ENCODE assay signal across 19 cellular contexts in genomic region chr4:149344436-149344835, GRCh38.
DNase-seq lines count a peak whose midpoint lies in the region; ATAC-seq, FAIRE-seq and TF ChIP-seq lines count a peak whose summit lies in the region.
"Had no signal": no experiment of that assay in that cellular context is flagged by ENCODE, and none has a peak within 500 bp of the region (broad histone marks: within the 10 kb centered on the region; RNA-seq: fewer than 3 reads in every experiment).

No MANE protein-coding gene starts in this region.

- H3K9me3 ChIP-seq in mammary epithelial cell (replicated peaks; ENCODE audit: insufficient read depth, low read length) = no peaks in the 10 kb centered on the region
- H3K9me3 ChIP-seq in keratinocyte (ENCODE audit: control insufficient read depth, low read depth, low read length) = no peaks in the 10 kb centered on the region

- peaks cover 3% of the 10 kb centered on the region for H3K9me1 ChIP-seq in keratinocyte (ENCODE audit: control insufficient read depth, extremely low read depth, insufficient read depth, low read length)

- intact Hi-C loops in mammary epithelial cell (cut with micrococcal nuclease) = no loop called here

- H4K20me1 ChIP-seq in mammary epithelial cell (ENCODE audit: insufficient read depth, low read length) (no peaks in the 10 kb centered on the region), keratinocyte (ENCODE audit: control insufficient read depth, extremely low read depth, insufficient read depth, low read length) (no peaks in the 10 kb centered on the region)

- 67% methylated on average over 3 of the region's 3 CpGs for WGBS in mammary epithelial cell (ENCODE audit: low coverage, missing lambda C conversion rate)

- H3K36me3 ChIP-seq in mammary epithelial cell (ENCODE audit: insufficient read depth, low read length) (no peaks in the 10 kb centered on the region), keratinocyte (ENCODE audit: control insufficient read depth in 2 of 2, extremely low read depth in 1 of 2, insufficient read depth in 2 of 2, low read length in 2 of 2) (no peaks in the 10 kb centered on the region)

- H3K27me3 Mint-ChIP-seq in activated naive CD8-positive, alpha-beta T cell treated with anti-CD3 and anti-CD28 coated beads, Interleukin-2, amount 50 U/mL, for 24 hours = no peaks in the 10 kb centered on the region
- no peaks in the 10 kb centered on the region for H3K27me3 Mint-ChIP-seq in stimulated activated naive B cell treated with anti-CD40 and anti-IgM and Interleukin-4, amounts not matched to agents 10 μg/mL and 1 μg/mL and 100 μg/mL, for 72 hours
- H3K27me3 Mint-ChIP-seq: activated naive CD8-positive, alpha-beta T cell treated with anti-CD3 and anti-CD28 coated beads for 36 hours; dendritic cell treated with granulocyte-macrophage colony-stimulating factor and Interleukin-4, amounts not matched to agents 40 ng/mL and 50 ng/mL, for 4 days; T-helper 17 cell had no signal

- H3K27ac ChIP-seq in mammary epithelial cell (ENCODE audit: insufficient read depth, low read depth, low read length) (no peak overlapping the region), keratinocyte (ENCODE audit: control insufficient read depth, insufficient read depth, low read length) (no peak overlapping the region)
- H3K27ac ChIP-seq: parathyroid adenoma had no signal

- FAIRE-seq in keratinocyte (lab: Jason Lieb, UNC) = no peak
- FAIRE-seq: frontal cortex, GM12878 had no signal

- dilution Hi-C loops in mammary epithelial cell (cut with HindIII; ENCODE audit: low sequenced_read_pairs) = no loop called here
- dilution Hi-C loops in keratinocyte (cut with MboI; ENCODE audit: extremely low pct_ligation_motif_present, low sequenced_read_pairs) = no loop called here

- BruUV-seq in mammary epithelial cell (replicated peaks; lab: Mats Ljungman, UMichigan) = no TSS peak

- H3K4me1 ChIP-seq in mammary epithelial cell (ENCODE audit: insufficient read depth, low read length) (peaks cover 6% of the 10 kb centered on the region), keratinocyte (ENCODE audit: control insufficient read depth, extremely low read depth, insufficient read depth, low read length) (peaks cover 14% of the 10 kb centered on the region)
- H3K4me1 ChIP-seq: parathyroid adenoma had no signal

- H3K4me1 Mint-ChIP-seq in activated naive CD8-positive, alpha-beta T cell treated with anti-CD3 and anti-CD28 coated beads, Interleukin-2, amount 50 U/mL, for 24 hours = no peaks in the 10 kb centered on the region
- no peaks in the 10 kb centered on the region for H3K4me1 Mint-ChIP-seq in stimulated activated naive B cell treated with anti-CD40 and anti-IgM and Interleukin-4, amounts not matched to agents 10 μg/mL and 1 μg/mL and 100 μg/mL, for 72 hours
- H3K4me1 Mint-ChIP-seq: activated naive CD8-positive, alpha-beta T cell treated with anti-CD3 and anti-CD28 coated beads for 36 hours; T-helper 17 cell had no signal

- no peak for TF ChIP-seq CTCF in mammary epithelial cell (conservative IDR thresholded peaks at IDR 0.05 in 1 of 2, IDR thresholded peaks at IDR 0.05 in 1 of 2; ENCODE audit: extremely low read depth in 1 of 2, insufficient read depth in 1 of 2, low read depth in 1 of 2, low read length in 2 of 2)
- TF ChIP-seq CTCF in keratinocyte (optimal IDR thresholded peaks at IDR 0.05 in 1 of 3, IDR thresholded peaks at IDR 0.05 in 1 of 3, conservative IDR thresholded peaks at IDR 0.05 in 1 of 3; ENCODE audit: extremely low read depth in 1 of 3, insufficient read depth in 2 of 3, low read length in 3 of 3) = no peak

- H3K9me3 Mint-ChIP-seq in activated naive CD8-positive, alpha-beta T cell treated with anti-CD3 and anti-CD28 coated beads, Interleukin-2, amount 50 U/mL, for 24 hours = no peaks in the 10 kb centered on the region
- H3K9me3 Mint-ChIP-seq in stimulated activated naive B cell treated with anti-CD40 and anti-IgM and Interleukin-4, amounts not matched to agents 10 μg/mL and 1 μg/mL and 100 μg/mL, for 72 hours = peaks cover 3 to 4% of the 10 kb centered on the region in 2 donors
- H3K9me3 Mint-ChIP-seq: activated naive CD8-positive, alpha-beta T cell treated with anti-CD3 and anti-CD28 coated beads for 36 hours had no signal

- H3K9ac ChIP-seq in mammary epithelial cell (ENCODE audit: insufficient read depth, low read length) (no peak overlapping the region), keratinocyte (ENCODE audit: control insufficient read depth, extremely low read depth, insufficient read depth, low read length) (no peak overlapping the region)
- H3K9ac ChIP-seq: parathyroid adenoma had no signal

- CTCF ChIA-PET in mammary epithelial cell (lab: Charles Lee; ENCODE audit: low non-redundant PET) = no interaction called here

- ATAC-seq in activated naive CD8-positive, alpha-beta T cell treated with anti-CD3 and anti-CD28 coated beads, Interleukin-2, amount 50 U/mL, for 24 hours = no peak
- ATAC-seq in stimulated activated naive CD8-positive, alpha-beta T cell treated with anti-CD3 and anti-CD28 coated beads, Interleukin-15, Interleukin-2, amounts not matched to agents 100 U/mL and 50 U/mL, for 24 hours = no peak
- no peak for ATAC-seq in stimulated activated naive B cell treated with anti-CD40 and anti-IgM and Interleukin-4, amounts not matched to agents 10 μg/mL and 1 μg/mL and 100 μg/mL, for 72 hours (replicated peaks)
- ATAC-seq: activated CD4-positive, CD25-positive, alpha-beta regulatory T cell treated with anti-CD3 and anti-CD28 coated beads, Interleukin-2, amount 50 U/mL, for 24 hours; GM12878; T-helper 17 cell had no signal

- H3K79me2 ChIP-seq in mammary epithelial cell (ENCODE audit: insufficient read depth, low read length) (no peaks in the 10 kb centered on the region), keratinocyte (ENCODE audit: control insufficient read depth, insufficient read depth, low read length) (no peaks in the 10 kb centered on the region)
- H3K79me2 ChIP-seq: parathyroid adenoma had no signal

- no peaks in the 10 kb centered on the region for H3K36me3 Mint-ChIP-seq in activated naive CD8-positive, alpha-beta T cell treated with anti-CD3 and anti-CD28 coated beads, Interleukin-2, amount 50 U/mL, for 24 hours (ENCODE audit: low read depth)
- no peaks in the 10 kb centered on the region for H3K36me3 Mint-ChIP-seq in stimulated activated naive B cell treated with anti-CD40 and anti-IgM and Interleukin-4, amounts not matched to agents 10 μg/mL and 1 μg/mL and 100 μg/mL, for 72 hours
- H3K36me3 Mint-ChIP-seq: activated naive CD8-positive, alpha-beta T cell treated with anti-CD3 and anti-CD28 coated beads for 36 hours had no signal

- H3K4me2 ChIP-seq in mammary epithelial cell (ENCODE audit: insufficient read depth, low read depth, low read length) = no peak overlapping the region
- no peak overlapping the region for H3K4me2 ChIP-seq in keratinocyte (ENCODE audit: control insufficient read depth, extremely low read depth, insufficient read depth, low read depth, low read length)

- DNase-seq in AG08396 (ENCODE audit: low spot score) (peak; percentile 3), HT1080 (ENCODE audit: low read depth) (peak; percentile 71), mammary epithelial cell (peak; percentile 2), keratinocyte (ENCODE audit: low read depth, low spot score) (peak; percentile 15), mesenteric fat pad (ENCODE audit: low spot score) (no peak)
- no peak for DNase-seq in activated naive CD8-positive, alpha-beta T cell treated with anti-CD3 and anti-CD28 coated beads, Interleukin-2, amount 50 U/mL, for 24 hours
- no peak for DNase-seq in stimulated activated naive CD8-positive, alpha-beta T cell treated with anti-CD3 and anti-CD28 coated beads, Interleukin-15, Interleukin-2, amounts not matched to agents 100 U/mL and 50 U/mL, for 24 hours
- no peak for DNase-seq in stimulated activated naive B cell treated with anti-CD40 and anti-IgM and Interleukin-4, amounts not matched to agents 10 μg/mL and 1 μg/mL and 100 μg/mL, for 72 hours
- DNase-seq: activated naive CD8-positive, alpha-beta T cell treated with anti-CD3 and anti-CD28 coated beads for 36 hours; activated T-cell treated with anti-CD3 and anti-CD28 coated beads, Interleukin-2, amount 50 U/mL, for 1 hour; AML-193; NCI-H2081; NCI-H774; T-helper 17 cell had no signal

- no peak overlapping the region for H3K27ac Mint-ChIP-seq in activated naive CD8-positive, alpha-beta T cell treated with anti-CD3 and anti-CD28 coated beads, Interleukin-2, amount 50 U/mL, for 24 hours
- no peak overlapping the region for H3K27ac Mint-ChIP-seq in stimulated activated naive B cell treated with anti-CD40 and anti-IgM and Interleukin-4, amounts not matched to agents 10 μg/mL and 1 μg/mL and 100 μg/mL, for 72 hours
- H3K27ac Mint-ChIP-seq: activated naive CD8-positive, alpha-beta T cell treated with anti-CD3 and anti-CD28 coated beads for 36 hours; dendritic cell treated with granulocyte-macrophage colony-stimulating factor and Interleukin-4, amounts not matched to agents 40 ng/mL and 50 ng/mL, for 4 days; T-helper 17 cell had no signal

- H3K27me3 ChIP-seq in mammary epithelial cell (ENCODE audit: insufficient read depth, low read length) = no peaks in the 10 kb centered on the region
- H3K27me3 ChIP-seq in keratinocyte (ENCODE audit: control insufficient read depth, extremely low read depth, insufficient read depth, low read length) = no peaks in the 10 kb centered on the region

- in situ Hi-C loops in mammary epithelial cell (cut with MboI; ENCODE audit: low sequenced_read_pairs in 2 of 2) = no loop called here

- no peak overlapping the region for H3K4me3 ChIP-seq in mammary epithelial cell (replicated peaks in 1 of 3; ENCODE audit: insufficient read depth in 1 of 3, low read depth in 2 of 3, low read length in 3 of 3)
- no peak overlapping the region for H3K4me3 ChIP-seq in keratinocyte (ENCODE audit: control insufficient read depth in 2 of 3, extremely low read depth in 1 of 3, insufficient read depth in 2 of 3, low read depth in 1 of 3, low read length in 3 of 3)
- H3K4me3 ChIP-seq: GM12878 had no signal

- no peak overlapping the region for H3K4me3 Mint-ChIP-seq in activated naive CD8-positive, alpha-beta T cell treated with anti-CD3 and anti-CD28 coated beads, Interleukin-2, amount 50 U/mL, for 24 hours
- no peak overlapping the region for H3K4me3 Mint-ChIP-seq in stimulated activated naive B cell treated with anti-CD40 and anti-IgM and Interleukin-4, amounts not matched to agents 10 μg/mL and 1 μg/mL and 100 μg/mL, for 72 hours
- H3K4me3 Mint-ChIP-seq: activated naive CD8-positive, alpha-beta T cell treated with anti-CD3 and anti-CD28 coated beads for 36 hours; dendritic cell treated with granulocyte-macrophage colony-stimulating factor and Interleukin-4, amounts not matched to agents 40 ng/mL and 50 ng/mL, for 4 days; T-helper 17 cell had no signal

- no peak overlapping the region for H2AFZ ChIP-seq in mammary epithelial cell (ENCODE audit: low read depth, low read length)
- H2AFZ ChIP-seq in keratinocyte (ENCODE audit: control insufficient read depth, low read length) = no peak overlapping the region
- H2AFZ ChIP-seq: parathyroid adenoma had no signal

Comparison
In these comparisons a context has a peak if more than half of its experiments do, and no peak if none do; other contexts are left out.
1. DNase-seq: peak in AG08396 (single experiment), HT1080 (single experiment), mammary epithelial cell (single experiment) and keratinocyte (single experiment); none in mesenteric fat pad (single experiment), activated naive CD8-positive, alpha-beta T cell treated with anti-CD3 and anti-CD28 coated beads, Interleukin-2, amount 50 U/mL, for 24 hours (single experiment), stimulated activated naive CD8-positive, alpha-beta T cell treated with anti-CD3 and anti-CD28 coated beads, Interleukin-15, Interleukin-2, amounts not matched to agents 100 U/mL and 50 U/mL, for 24 hours (single experiment) and stimulated activated naive B cell treated with anti-CD40 and anti-IgM and Interleukin-4, amounts not matched to agents 10 μg/mL and 1 μg/mL and 100 μg/mL, for 72 hours (single experiment).